In genomic region chr4:186299291-186299690, GRCh38 we compare ENCODE assay signal across 9 cellular contexts. TPM values are rescaled to one million over a fixed set of nuclear protein-coding genes. Genes with fewer than 3 reads are reported as not detected.
"Had no signal": no experiment of that assay in that cellular context is flagged by ENCODE, and none has a peak within 500 bp of the region (broad histone marks: within the 10 kb centered on the region; RNA-seq: fewer than 3 reads in every experiment).

No MANE protein-coding gene starts in this region.

- FAIRE-seq: H1, H54, HepG2 had no signal

- H3K27ac ChIP-seq: HL-60 had no signal

- DNase-seq: H9, HCEC 1CT had no signal

- ATAC-seq: HepG2 had no signal

- H3K4me3 ChIP-seq: GM23338 had no signal

RNA-seq across cellular contexts. Expression of gene F11, which starts 33.3 kb away (rescaled TPM):
- total RNA-seq: HT1080 had no signal
- polyA plus RNA-seq: IgD-negative memory B cell had no signal
